8 cellular contexts compared by ENCODE assay signal in the genomic region with DNA sequence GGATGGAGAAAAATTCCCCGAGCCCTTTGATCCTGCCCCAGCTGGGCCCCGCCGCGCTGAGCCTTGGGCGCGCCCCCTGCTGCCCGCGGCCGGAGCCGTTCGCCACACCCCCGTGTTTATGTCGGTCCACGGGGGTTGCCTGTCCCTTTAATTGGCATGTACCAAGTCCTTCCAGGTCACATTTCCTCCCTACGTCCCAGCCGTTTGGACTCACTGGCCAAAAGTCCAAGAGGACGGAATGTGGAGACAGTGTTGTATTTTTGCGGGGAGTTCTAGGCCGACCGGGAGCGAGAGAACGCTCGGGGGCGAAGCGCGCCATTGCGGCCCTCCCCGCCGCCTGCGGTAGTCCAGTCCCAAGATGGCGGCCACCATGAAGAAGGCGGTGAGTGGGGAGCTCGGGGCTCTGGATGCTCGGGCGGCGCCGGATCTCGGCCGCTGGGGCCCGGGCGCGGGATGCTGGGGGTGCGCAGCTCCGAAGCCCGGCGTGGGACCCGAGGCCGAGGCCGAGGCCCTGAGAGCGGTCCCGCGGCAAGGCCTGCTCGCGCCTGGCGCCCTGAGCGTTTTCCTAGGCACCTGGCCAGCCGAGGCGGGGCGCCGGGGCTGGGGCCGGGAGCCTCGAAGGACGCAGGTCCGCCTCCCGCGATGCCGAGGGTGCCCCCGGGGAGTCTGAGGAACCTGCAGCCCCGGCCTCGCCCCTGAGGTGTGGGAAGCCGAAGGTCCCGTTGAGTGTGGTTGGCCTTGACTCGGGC. TPM values are rescaled to one million over a fixed set of nuclear protein-coding genes. Genes with fewer than 3 reads are reported as not detected.
DNase-seq lines count a peak whose midpoint lies in the region; ATAC-seq and TF ChIP-seq lines count a peak whose summit lies in the region.

A gene with protein sequence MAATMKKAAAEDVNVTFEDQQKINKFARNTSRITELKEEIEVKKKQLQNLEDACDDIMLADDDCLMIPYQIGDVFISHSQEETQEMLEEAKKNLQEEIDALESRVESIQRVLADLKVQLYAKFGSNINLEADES (plus strand): TSS at position 345 of the 749 bp plus-strand sequence. CDS start 14 bp downstream, at position 359.

- H3K4me1 Mint-ChIP-seq in activated B cell treated with CpG ODN at 0.5 μM for 24 hours, result peaks cover 25% of the 10 kb centered on the region

- no peaks in the 10 kb centered on the region for H3K27me3 Mint-ChIP-seq in activated B cell treated with CpG ODN at 0.5 μM for 24 hours

- H3K9me3 Mint-ChIP-seq in activated B cell treated with CpG ODN at 0.5 μM for 24 hours, result no peaks in the 10 kb centered on the region

- intact Hi-C loops in activated B cell treated with CpG ODN at 0.5 μM for 24 hours (cut with micrococcal nuclease), result no loop called here

- H3K27ac Mint-ChIP-seq in activated B cell treated with CpG ODN at 0.5 μM for 24 hours, result peak within 1 kb of the TSS; percentile 100

- peak within 1 kb of the TSS; percentile 89 to 91 for H3K4me3 ChIP-seq in cardiac fibroblast (replicated peaks in 1 of 2; ENCODE audit: low read depth in 2 of 2, low read length in 2 of 2)

- POLR2A ChIA-PET in activated B cell treated with CpG ODN at 0.5 μM for 24 hours (lab: Charles Lee), result interaction anchor here (1.0 to 1.4 kb wide), 2 partner anchors 190 to 282 kb away, joined by 3 to 4 read pairs; no protein-coding TSS in a partner anchor

- TF ChIP-seq CTCF in AG09319 (IDR thresholded peaks at IDR 0.05; ENCODE audit: low read depth, low read length) (peak; percentile 73), activated B cell treated with CpG ODN at 0.5 μM for 24 hours (IDR thresholded peaks at IDR 0.05) (peak; percentile 33), cardiac fibroblast (IDR thresholded peaks at IDR 0.05; ENCODE audit: low read depth, low read length) (peak; percentile 47)

- DNase-seq in AG09319 (ENCODE audit: extremely low read depth, low read depth) (peak; percentile 52), NCI-H2196 treated with DMSO at 0.1 percent for 48 hours (lab: John Stamatoyannopoulos, UW; ENCODE audit: unreplicated experiment) (peak; percentile 63), activated B cell treated with CpG ODN at 0.5 μM for 24 hours (peak; percentile 81), cardiac fibroblast (ENCODE audit: low read depth in 2 of 2) (peak; percentile 90 to 92), islet precursor cell (peak; percentile 94)
- DNase-seq in stimulated activated CD4-positive, alpha-beta T cell treated with anti-CD3 and anti-CD28 coated beads, Interleukin-12 subunit alpha, Interleukin-12 subunit beta, amount 100 ng/mL, for 48 hours (ENCODE audit: low read depth in 2 of 3, low spot score in 1 of 3), result peak; percentile 71 to 79 (median 73)

- peaks cover 4% of the 10 kb centered on the region for H3K36me3 Mint-ChIP-seq in activated B cell treated with CpG ODN at 0.5 μM for 24 hours (ENCODE audit: low read depth)

- peak within 1 kb of the TSS; percentile 98 for H3K4me3 Mint-ChIP-seq in activated B cell treated with CpG ODN at 0.5 μM for 24 hours

- peak; percentile 87 for ATAC-seq in GM18873 (IDR thresholded peaks at IDR 0.05; ENCODE audit: low FRiP score, unreplicated experiment)
- ATAC-seq in HG03135 (IDR thresholded peaks at IDR 0.05; ENCODE audit: unreplicated experiment), result peak; percentile 97
- ATAC-seq in activated B cell treated with CpG ODN at 0.5 μM for 24 hours (ENCODE audit: low read depth), result peak; percentile 94

- CTCF ChIA-PET in activated B cell treated with CpG ODN at 0.5 μM for 24 hours (lab: Charles Lee), result interaction anchor here (0.9 to 1.6 kb wide), 5 partner anchors 8 to 1896 kb away, joined by 5 to 7 read pairs (median 6); no protein-coding TSS in a partner anchor

RNA-seq across cellular contexts. Expression of the gene that starts here (rescaled TPM):
- 16.5 and 22.1 TPM in 2 replicates for total RNA-seq in activated B cell treated with CpG ODN at 0.5 μM for 24 hours

Comparison
In these comparisons a context has a peak if more than half of its experiments do, and no peak if none do; other contexts are left out.
1. Peak in every context shown above with its lines: DNase-seq, ATAC-seq and H3K4me3 ChIP-seq.